Comparison of ENCODE assay signal across 2 cellular contexts in genomic region chr2:125373293-125373692, GRCh38.
TF ChIP-seq lines count a peak whose summit lies in the region.

No MANE protein-coding gene starts in this region.

TF ChIP-seq in A549, 52 proteins besides CTCF, POLR2A, EP300 and RAD21 (continued from another document):
- TF ChIP-seq HMGXB4 (CRISPR knock-in tag; IDR thresholded peaks at IDR 0.05; ENCODE audit: borderline replicate concordance): no peak
TF ChIP-seq in A549: peak in this region for 1.

TF ChIP-seq in GM12878, 131 proteins besides CTCF, POLR2A, EP300 and RAD21 (continued from another document):
- TF ChIP-seq RELB (IDR thresholded peaks at IDR 0.05; ENCODE audit: low read depth) (no peak), POU2F2 (IDR thresholded peaks at IDR 0.05; ENCODE audit: borderline replicate concordance, low read depth, low read length) (no peak), MAX (IDR thresholded peaks at IDR 0.05; ENCODE audit: low read depth, low read length) (no peak), LARP7 (IDR thresholded peaks at IDR 0.05) (no peak), TAF1 (IDR thresholded peaks at IDR 0.05; ENCODE audit: borderline replicate concordance, low read depth, low read length) (no peak), IRF3 (IDR thresholded peaks at IDR 0.05) (no peak), TBL1XR1 (IDR thresholded peaks at IDR 0.05; ENCODE audit: low read depth, low read length) (no peak)
